8 cellular contexts compared by ENCODE assay signal in the genomic region with DNA sequence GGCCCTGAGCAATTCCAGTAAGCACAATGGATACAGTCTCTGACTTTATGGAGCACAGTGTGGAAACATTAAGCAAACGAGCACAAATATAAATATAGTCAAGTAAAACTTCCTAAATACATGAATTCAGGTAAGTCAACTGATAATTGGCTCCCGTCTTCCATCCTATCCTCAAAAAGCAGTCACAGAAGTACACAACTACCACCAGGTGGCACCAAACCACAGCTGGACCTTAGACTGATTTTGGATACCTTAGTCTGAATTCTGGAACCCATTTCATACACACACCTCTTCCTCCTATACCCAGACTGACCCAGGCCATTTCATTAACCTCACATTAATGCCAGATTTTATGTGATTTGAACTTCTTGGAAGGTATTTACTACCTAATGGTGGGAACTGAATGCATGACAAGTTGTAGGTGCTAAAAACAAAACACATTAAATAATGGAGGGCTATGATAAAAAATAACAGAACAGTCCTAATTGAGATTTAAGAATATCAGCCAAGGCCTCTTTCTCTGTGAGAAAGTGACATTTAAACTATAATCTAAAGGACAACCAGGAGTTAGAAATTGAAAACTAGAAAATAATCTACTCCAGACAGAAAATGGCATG.
DNase-seq lines count a peak whose midpoint lies in the region; ATAC-seq and TF ChIP-seq lines count a peak whose summit lies in the region.

No MANE protein-coding gene starts in this region.

- ATAC-seq in left ventricle myocardium superior: peak; percentile 75
- ATAC-seq in sciatic nerve: peak; percentile 78
- no peak for ATAC-seq in HG03571 (IDR thresholded peaks at IDR 0.05; ENCODE audit: unreplicated experiment)

- DNase-seq in GM10248 (ENCODE audit: extremely low spot score) (peak; percentile 75), HEK293T (ENCODE audit: extremely low spot score) (peak; percentile 69), NCI-H1417 treated with DMSO at 0.1 percent for 48 hours (lab: John Stamatoyannopoulos, UW) (peak; percentile 55), SW480 (ENCODE audit: low spot score) (peak; percentile 72), adipocyte (ENCODE audit: low read depth) (peak; percentile 94), left ventricle myocardium superior (no peak), sciatic nerve (ENCODE audit: low spot score) (peak; percentile 75)

- H3K36me3 ChIP-seq in adipocyte (ENCODE audit: control insufficient read depth, insufficient read depth, low read length, severe bottlenecking): no peaks in the 10 kb centered on the region

- POLR2A ChIA-PET in GM10248 (lab: Yijun Ruan, JAX): interaction anchor here (1.1 kb wide), 1 partner anchor 78 kb away, joined by 5 read pairs; a partner anchor contains a TSS
- POLR2A ChIA-PET in HEK293T (lab: Yijun Ruan, JAX): no interaction called here

- no peak overlapping the region for H3K9ac ChIP-seq in adipocyte (ENCODE audit: low read length)

- H3K9me3 ChIP-seq in adipocyte (ENCODE audit: control insufficient read depth, low read length): no peaks in the 10 kb centered on the region

- TF ChIP-seq CTCF in GM10248 (IDR thresholded peaks at IDR 0.05; ENCODE audit: control extremely low read depth, extremely low read depth, low read depth, missing control alignments): peak; percentile 77

- CTCF ChIA-PET in GM10248 (lab: Yijun Ruan, JAX) (interaction anchor here (0.8 to 7.5 kb wide), 34 partner anchors 9 to 554 kb away, joined by 3 to 37 read pairs (median 4); a partner anchor contains a TSS), HEK293T (lab: Yijun Ruan, JAX) (interaction anchor here (1.2 to 2.5 kb wide), 5 partner anchors 19 to 202 kb away, joined by 4 to 7 read pairs (median 5); a partner anchor contains a TSS)

- no peaks in the 10 kb centered on the region for H3K27me3 ChIP-seq in adipocyte (replicated peaks; ENCODE audit: control insufficient read depth, insufficient read depth, low read length)

- no peaks in the 10 kb centered on the region for H3K4me1 ChIP-seq in adipocyte (ENCODE audit: control insufficient read depth, insufficient read depth, low read length)

- intact Hi-C loops in left ventricle myocardium superior (cut with micrococcal nuclease): no loop called here
- intact Hi-C loops in sciatic nerve (cut with DNase I): no loop called here

- H3K4me3 ChIP-seq in adipocyte (ENCODE audit: low read length): no peak overlapping the region

TF ChIP-seq in HEK293T, 16 proteins besides CTCF, POLR2A, EP300 and RAD21:
- TF ChIP-seq NFRKB (IDR thresholded peaks at IDR 0.05) (no peak), ELF4 (IDR thresholded peaks at IDR 0.05) (no peak), FOXA1 (IDR thresholded peaks at IDR 0.05) (no peak), SUZ12 (IDR thresholded peaks at IDR 0.05) (no peak), BHLHE40 (IDR thresholded peaks at IDR 0.05; ENCODE audit: borderline replicate concordance) (no peak), L3MBTL2 (conservative IDR thresholded peaks at IDR 0.05) (no peak), ZNF384 (IDR thresholded peaks at IDR 0.05) (no peak), FOXK2 (IDR thresholded peaks at IDR 0.05) (no peak), ARNT (IDR thresholded peaks at IDR 0.05) (no peak), SP1 (IDR thresholded peaks at IDR 0.05) (no peak), TARDBP (IDR thresholded peaks at IDR 0.05) (no peak), HDGF (IDR thresholded peaks at IDR 0.05; ENCODE audit: borderline replicate concordance) (no peak), FOXM1 (IDR thresholded peaks at IDR 0.05; ENCODE audit: borderline replicate concordance) (no peak), CTBP1 (IDR thresholded peaks at IDR 0.05; ENCODE audit: borderline replicate concordance) (no peak)
- TF ChIP-seq, protein P1, sequence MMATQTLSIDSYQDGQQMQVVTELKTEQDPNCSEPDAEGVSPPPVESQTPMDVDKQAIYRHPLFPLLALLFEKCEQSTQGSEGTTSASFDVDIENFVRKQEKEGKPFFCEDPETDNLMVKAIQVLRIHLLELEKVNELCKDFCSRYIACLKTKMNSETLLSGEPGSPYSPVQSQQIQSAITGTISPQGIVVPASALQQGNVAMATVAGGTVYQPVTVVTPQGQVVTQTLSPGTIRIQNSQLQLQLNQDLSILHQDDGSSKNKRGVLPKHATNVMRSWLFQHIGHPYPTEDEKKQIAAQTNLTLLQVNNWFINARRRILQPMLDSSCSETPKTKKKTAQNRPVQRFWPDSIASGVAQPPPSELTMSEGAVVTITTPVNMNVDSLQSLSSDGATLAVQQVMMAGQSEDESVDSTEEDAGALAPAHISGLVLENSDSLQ (IDR thresholded peaks at IDR 0.05): no peak
